ENCODE assay signal across 9 cellular contexts in the genomic region with DNA sequence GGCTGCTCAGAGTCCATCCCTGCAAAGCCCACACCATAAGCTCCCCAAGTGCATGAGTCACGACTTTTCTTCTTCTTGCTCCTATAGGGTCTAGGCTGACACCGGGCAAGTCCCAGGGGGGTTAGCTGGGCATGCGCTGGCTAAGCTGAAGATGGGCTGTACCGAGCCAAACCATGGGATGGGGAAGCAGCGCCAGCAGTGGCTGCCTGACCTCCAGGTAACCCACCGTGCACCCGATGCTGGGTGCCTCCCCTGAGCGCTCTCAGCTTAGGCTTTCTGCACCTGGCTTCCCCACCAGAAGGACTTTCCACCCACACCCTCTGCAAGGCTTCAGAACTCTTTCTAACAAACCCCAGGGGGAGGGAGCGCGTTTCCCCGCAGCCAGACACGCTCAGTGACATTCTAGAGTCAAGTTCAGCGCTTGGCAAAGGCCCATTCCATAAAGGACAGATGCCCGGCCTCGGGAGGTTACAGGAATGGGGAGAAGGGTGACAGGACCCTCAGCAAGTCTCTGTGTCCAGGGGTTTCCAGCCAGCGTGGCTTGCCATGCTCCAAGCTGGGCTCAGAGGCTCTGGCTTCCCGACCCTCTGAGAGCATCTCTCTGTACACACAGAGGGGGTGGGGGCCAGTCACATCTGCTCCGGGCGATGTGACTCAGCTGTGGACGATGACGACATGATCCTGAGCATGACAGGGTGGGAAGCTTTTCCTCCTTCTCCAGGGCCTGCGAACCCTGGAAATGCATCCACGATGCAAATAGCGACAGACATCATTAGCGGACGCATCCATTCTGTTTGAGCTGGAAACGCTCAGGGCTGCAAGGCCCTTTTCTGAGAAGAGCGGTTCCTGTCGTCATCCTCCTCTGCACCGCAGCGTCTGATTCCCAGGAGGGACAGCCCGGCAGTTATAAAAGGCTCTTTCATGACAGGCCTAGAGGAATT.
A peak's percentile ranks its signal among the peaks of the same experiment; 100 is the strongest.
DNase-seq lines count a peak whose midpoint lies in the region; ATAC-seq, FAIRE-seq and TF ChIP-seq lines count a peak whose summit lies in the region.
"Had no signal": no experiment of that assay in that cellular context is flagged by ENCODE, and none has a peak within 500 bp of the region (broad histone marks: within the 10 kb centered on the region; RNA-seq: fewer than 3 reads in every experiment).

No MANE protein-coding gene starts in this region.

- H3K36me3 ChIP-seq in A673 (ENCODE audit: insufficient read depth, low read length, poor library complexity, severe bottlenecking) = no peaks in the 10 kb centered on the region
- no peaks in the 10 kb centered on the region for H3K36me3 ChIP-seq in SK-N-SH (replicated peaks in 1 of 2; ENCODE audit: control insufficient read depth in 1 of 2, insufficient read depth in 2 of 2, low read length in 1 of 2)
- H3K36me3 ChIP-seq in kidney (ENCODE audit: control insufficient read depth in 1 of 2, insufficient read depth in 2 of 2, low read length in 2 of 2) = no peaks in the 10 kb centered on the region
- no peaks in the 10 kb centered on the region for H3K36me3 ChIP-seq in HAP-1 (replicated peaks)

- intact Hi-C loops in A673 (cut with micrococcal nuclease; ENCODE audit: unreplicated experiment) = loop anchor here (10.0 kb wide), 1 partner anchor 326 kb away; no protein-coding TSS in a partner anchor
- intact Hi-C loops in kidney (cut with DNase I) = no loop called here

- WGBS in SK-N-SH (ENCODE audit: low lambda C conversion rate) = 60% methylated on average over 27 of the region's 32 CpGs

- H3K79me2 ChIP-seq in SK-N-SH (ENCODE audit: insufficient read depth) = no peaks in the 10 kb centered on the region

- no peaks in the 10 kb centered on the region for H3K27me3 ChIP-seq in A673 (replicated peaks; ENCODE audit: insufficient read depth, low read depth, low read length, poor library complexity)
- H3K27me3 ChIP-seq in SK-N-SH (ENCODE audit: insufficient read depth) = no peaks in the 10 kb centered on the region
- H3K27me3 ChIP-seq in HAP-1 (ENCODE audit: low read depth) = no peaks in the 10 kb centered on the region

- H3K4me1 ChIP-seq in A673 (ENCODE audit: insufficient read depth, low read length, poor library complexity, severe bottlenecking) (no peaks in the 10 kb centered on the region), SK-N-SH (ENCODE audit: control insufficient read depth in 1 of 2, insufficient read depth in 2 of 2, low read depth in 1 of 2, low read length in 1 of 2) (peaks cover 0 to 9% of the 10 kb centered on the region in 2 experiments; a peak in 1 of 4 replicates), kidney (ENCODE audit: control insufficient read depth in 1 of 2, insufficient read depth in 1 of 2, low read depth in 1 of 2, low read length in 2 of 2) (peaks cover 6 to 12% of the 10 kb centered on the region in 2 donors), HAP-1 (no peaks in the 10 kb centered on the region)

- no peak for TF ChIP-seq EP300 in SK-N-SH (IDR thresholded peaks at IDR 0.05; ENCODE audit: borderline replicate concordance in 1 of 2, low read depth in 1 of 2, low read length in 1 of 2)

- H3K9ac ChIP-seq in SK-N-SH (no peak overlapping the region), kidney (ENCODE audit: low read length in 2 of 2) (no peak overlapping the region)

- no peak for TF ChIP-seq CTCF in A673 (conservative IDR thresholded peaks at IDR 0.05; ENCODE audit: low read depth, low read length)
- TF ChIP-seq CTCF in SK-N-SH (IDR thresholded peaks at IDR 0.05) = no peak
- TF ChIP-seq CTCF in kidney (IDR thresholded peaks at IDR 0.05; ENCODE audit: borderline replicate concordance, extremely low read depth, insufficient read depth) = no peak
- TF ChIP-seq CTCF in GM13977 (IDR thresholded peaks at IDR 0.05; ENCODE audit: extremely low read depth, insufficient read depth, missing control alignments) = no peak

- CTCF ChIA-PET in A673 (lab: Charles Lee) (no interaction called here), SK-N-SH (lab: Yijun Ruan, JAX) (interaction anchor here (0.9 to 1.9 kb wide), 2 partner anchors 14 to 327 kb away, joined by 4 to 7 read pairs; no protein-coding TSS in a partner anchor)

- H3F3A ChIP-seq in SK-N-SH (replicated peaks; ENCODE audit: insufficient read depth) = no peaks in the 10 kb centered on the region

- no peaks in the 10 kb centered on the region for H3K9me3 ChIP-seq in A673 (ENCODE audit: low read depth, low read length, poor library complexity, severe bottlenecking)
- no peaks in the 10 kb centered on the region for H3K9me3 ChIP-seq in SK-N-SH
- H3K9me3 ChIP-seq in kidney (ENCODE audit: control insufficient read depth in 1 of 2, low read length in 2 of 2) = peaks cover 0 to 4% of the 10 kb centered on the region in 2 donors
- no peaks in the 10 kb centered on the region for H3K9me3 ChIP-seq in HAP-1

- H2AFZ ChIP-seq in SK-N-SH (ENCODE audit: low read depth) = no peak overlapping the region

- in situ Hi-C loops in HAP-1 (cut with MboI; ENCODE audit: low sequenced_read_pairs) (loop anchor here (10.0 kb wide), 1 partner anchor 336 kb away; the partner anchor contains the start of genes HSF2BP and RRP1B), GM13977 (cut with MboI; ENCODE audit: low pct_unique_long_range_greater_than_20kb, low sequenced_read_pairs, unreplicated experiment) (no loop called here)

- H3K27ac ChIP-seq in A673 (ENCODE audit: low read depth, low read length, poor library complexity, severe bottlenecking) (no peak overlapping the region), SK-N-SH (ENCODE audit: low read depth in 2 of 2, low read length in 1 of 2) (no peak overlapping the region), kidney (ENCODE audit: low read depth in 2 of 2, low read length in 2 of 2) (no peak overlapping the region)

- TF ChIP-seq RAD21 in SK-N-SH (IDR thresholded peaks at IDR 0.05; ENCODE audit: low read length) = no peak

- DNase-seq in A673 (ENCODE audit: low spot score) (peak; percentile 41), H54 (ENCODE audit: insufficient read length, low spot score) (peak; percentile 67), SK-N-SH (peak; percentile 77), kidney (peak; percentile 75), HAP-1 (ENCODE audit: low spot score in 2 of 2) (no peak), GM13977 (ENCODE audit: low spot score) (no peak)
- DNase-seq: dermis blood vessel endothelial cell had no signal

- POLR2A ChIA-PET in A673 (lab: Charles Lee; ENCODE audit: low non-redundant PET) (interaction anchor here (0.7 kb wide), 1 partner anchor 32 kb away, joined by 3 read pairs; no protein-coding TSS in a partner anchor), SK-N-SH (lab: Yijun Ruan, JAX) (interaction anchor here (0.9 kb wide), 1 partner anchor 11 kb away, joined by 3 read pairs; no protein-coding TSS in a partner anchor)

- H3K4me3 ChIP-seq in A673 (ENCODE audit: low read depth, low read length, poor library complexity, severe bottlenecking) (no peak overlapping the region), SK-N-SH (ENCODE audit: low read depth in 2 of 2, low read length in 1 of 2) (no peak overlapping the region), kidney (ENCODE audit: low read length in 2 of 2) (no peak overlapping the region), HAP-1 (no peak overlapping the region)

- FAIRE-seq in H54 (lab: Jason Lieb, UNC) (no peak), kidney (lab: Jason Lieb, UNC) (no peak)

- no peak overlapping the region for H3K4me2 ChIP-seq in SK-N-SH

- BruUV-seq in A673 (replicated peaks; lab: Mats Ljungman, UMichigan) = no TSS peak

- no peak for ATAC-seq in GM21423 (IDR thresholded peaks at IDR 0.05; ENCODE audit: unreplicated experiment)
- ATAC-seq in HG03045 (IDR thresholded peaks at IDR 0.05; ENCODE audit: unreplicated experiment) = no peak

- no peaks in the 10 kb centered on the region for H4K20me1 ChIP-seq in SK-N-SH (ENCODE audit: insufficient read depth)

- H3K9me2 ChIP-seq in SK-N-SH = no peaks in the 10 kb centered on the region

- no peak for TF ChIP-seq POLR2A in H54 (IDR thresholded peaks at IDR 0.05; ENCODE audit: low read depth, low read length)

TF ChIP-seq in SK-N-SH, 30 proteins besides CTCF, POLR2A, EP300 and RAD21:
- TF ChIP-seq MXI1 (IDR thresholded peaks at IDR 0.05; ENCODE audit: low read depth, low read length) (no peak), RCOR1 (IDR thresholded peaks at IDR 0.05; ENCODE audit: low read length) (no peak)

Comparison
In these comparisons a context has a peak if more than half of its experiments do, and no peak if none do; other contexts are left out.
1. DNase-seq: peak in A673 (single experiment), H54 (single experiment), SK-N-SH (single experiment) and kidney (single experiment); none in HAP-1 (0 of 2) and GM13977 (single experiment).